Comparison of ENCODE assay signal across 1 cellular context in the genomic region with DNA sequence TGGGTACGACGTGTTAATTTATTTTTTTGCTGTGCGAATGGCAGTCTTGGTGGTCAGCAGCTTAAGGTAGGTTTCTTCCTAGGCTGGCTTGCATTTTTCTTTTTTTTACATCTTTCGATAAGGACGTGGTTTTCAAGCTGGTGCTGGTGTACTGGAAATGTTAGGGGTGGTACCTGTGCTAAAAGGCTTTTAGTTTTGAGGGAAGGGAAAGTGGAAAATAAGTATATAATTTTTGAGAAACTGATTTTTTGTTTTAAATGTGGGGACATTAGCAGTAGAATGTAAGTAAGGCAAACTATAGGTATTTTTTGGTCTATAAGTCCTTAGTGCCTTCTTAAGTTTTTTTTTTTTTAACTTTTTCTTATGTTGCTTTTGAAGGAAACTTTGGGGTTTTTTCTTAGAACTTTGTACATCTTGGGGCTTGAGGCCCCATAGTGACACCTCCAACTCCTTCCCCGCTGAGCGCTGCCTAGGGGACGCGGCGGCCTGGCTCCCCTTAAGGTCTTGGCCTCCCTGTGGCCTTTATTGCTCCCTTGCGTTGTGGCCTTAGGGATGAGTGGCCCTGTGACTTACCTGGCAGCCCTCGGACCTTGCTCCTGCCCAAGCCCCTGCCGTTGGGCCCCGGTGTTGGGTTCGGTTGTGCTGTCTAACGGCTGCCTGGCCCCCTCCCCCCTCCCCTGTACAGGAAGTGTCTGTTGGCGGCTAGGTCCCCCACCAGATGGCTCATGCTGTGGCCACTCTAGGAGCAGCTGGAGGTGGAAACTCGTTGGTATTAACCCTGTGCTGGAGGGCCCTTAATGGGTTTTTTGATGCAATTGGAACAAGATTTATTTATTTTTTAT.
A peak's percentile ranks its signal among the peaks of the same experiment; 100 is the strongest.
TF ChIP-seq lines count a peak whose summit lies in the region.

No MANE protein-coding gene starts in this region.

TF ChIP-seq in A549, 52 proteins besides CTCF, POLR2A, EP300 and RAD21 (continued from another document):
- TF ChIP-seq, protein P1, sequence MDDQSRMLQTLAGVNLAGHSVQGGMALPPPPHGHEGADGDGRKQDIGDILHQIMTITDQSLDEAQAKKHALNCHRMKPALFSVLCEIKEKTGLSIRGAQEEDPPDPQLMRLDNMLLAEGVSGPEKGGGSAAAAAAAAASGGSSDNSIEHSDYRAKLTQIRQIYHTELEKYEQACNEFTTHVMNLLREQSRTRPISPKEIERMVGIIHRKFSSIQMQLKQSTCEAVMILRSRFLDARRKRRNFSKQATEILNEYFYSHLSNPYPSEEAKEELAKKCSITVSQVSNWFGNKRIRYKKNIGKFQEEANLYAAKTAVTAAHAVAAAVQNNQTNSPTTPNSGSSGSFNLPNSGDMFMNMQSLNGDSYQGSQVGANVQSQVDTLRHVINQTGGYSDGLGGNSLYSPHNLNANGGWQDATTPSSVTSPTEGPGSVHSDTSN (IDR thresholded peaks at IDR 0.05), result peak; percentile 81
- TF ChIP-seq ZNF302 (CRISPR knock-in tag; IDR thresholded peaks at IDR 0.05), result no peak
- TF ChIP-seq RCOR1 (IDR thresholded peaks at IDR 0.05; ENCODE audit: low read depth, low read length), result no peak
- TF ChIP-seq EHMT2 (IDR thresholded peaks at IDR 0.05; ENCODE audit: low read depth), result no peak
- peak; percentile 84; the same call in 1 of the 2 replicates for TF ChIP-seq HOXA7 (CRISPR knock-in tag; IDR thresholded peaks at IDR 0.05)
- TF ChIP-seq HEYL (CRISPR knock-in tag; IDR thresholded peaks at IDR 0.05), result no peak
- TF ChIP-seq, protein P2, sequence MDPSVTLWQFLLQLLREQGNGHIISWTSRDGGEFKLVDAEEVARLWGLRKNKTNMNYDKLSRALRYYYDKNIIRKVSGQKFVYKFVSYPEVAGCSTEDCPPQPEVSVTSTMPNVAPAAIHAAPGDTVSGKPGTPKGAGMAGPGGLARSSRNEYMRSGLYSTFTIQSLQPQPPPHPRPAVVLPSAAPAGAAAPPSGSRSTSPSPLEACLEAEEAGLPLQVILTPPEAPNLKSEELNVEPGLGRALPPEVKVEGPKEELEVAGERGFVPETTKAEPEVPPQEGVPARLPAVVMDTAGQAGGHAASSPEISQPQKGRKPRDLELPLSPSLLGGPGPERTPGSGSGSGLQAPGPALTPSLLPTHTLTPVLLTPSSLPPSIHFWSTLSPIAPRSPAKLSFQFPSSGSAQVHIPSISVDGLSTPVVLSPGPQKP (IDR thresholded peaks at IDR 0.05; ENCODE audit: low read depth, low read length), result no peak
- TF ChIP-seq BHLHE40 (IDR thresholded peaks at IDR 0.05; ENCODE audit: low read depth, low read length), result 0 out of 2 replicates have a peak, but pooled peaks have one; percentile 19
- TF ChIP-seq SREBF2 (IDR thresholded peaks at IDR 0.05), result no peak
- TF ChIP-seq, protein P3, sequence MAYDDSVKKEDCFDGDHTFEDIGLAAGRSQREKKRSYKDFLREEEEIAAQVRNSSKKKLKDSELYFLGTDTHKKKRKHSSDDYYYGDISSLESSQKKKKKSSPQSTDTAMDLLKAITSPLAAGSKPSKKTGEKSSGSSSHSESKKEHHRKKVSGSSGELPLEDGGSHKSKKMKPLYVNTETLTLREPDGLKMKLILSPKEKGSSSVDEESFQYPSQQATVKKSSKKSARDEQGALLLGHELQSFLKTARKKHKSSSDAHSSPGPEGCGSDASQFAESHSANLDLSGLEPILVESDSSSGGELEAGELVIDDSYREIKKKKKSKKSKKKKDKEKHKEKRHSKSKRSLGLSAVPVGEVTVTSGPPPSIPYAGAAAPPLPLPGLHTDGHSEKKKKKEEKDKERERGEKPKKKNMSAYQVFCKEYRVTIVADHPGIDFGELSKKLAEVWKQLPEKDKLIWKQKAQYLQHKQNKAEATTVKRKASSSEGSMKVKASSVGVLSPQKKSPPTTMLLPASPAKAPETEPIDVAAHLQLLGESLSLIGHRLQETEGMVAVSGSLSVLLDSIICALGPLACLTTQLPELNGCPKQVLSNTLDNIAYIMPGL (CRISPR knock-in tag; IDR thresholded peaks at IDR 0.05; ENCODE audit: borderline replicate concordance), result peak; percentile 85; the same call in 1 of the 2 replicates
- TF ChIP-seq NR3C1 (IDR thresholded peaks at IDR 0.05), result no peak
- TF ChIP-seq SMC3 (IDR thresholded peaks at IDR 0.05), result no peak; the same call in 2 of the 3 replicates
- TF ChIP-seq HOXB13 (CRISPR knock-in tag; IDR thresholded peaks at IDR 0.05; ENCODE audit: low read depth), result peak; percentile 78; the same call in 1 of the 2 replicates
- peak; percentile 53; the same call in 1 of the 2 replicates for TF ChIP-seq KDM5A (IDR thresholded peaks at IDR 0.05)
- no peak for TF ChIP-seq NFE2L2 (conservative IDR thresholded peaks at IDR 0.05; ENCODE audit: low read length)
- no peak for TF ChIP-seq EHF (CRISPR knock-in tag; IDR thresholded peaks at IDR 0.05)
- TF ChIP-seq, protein P4, sequence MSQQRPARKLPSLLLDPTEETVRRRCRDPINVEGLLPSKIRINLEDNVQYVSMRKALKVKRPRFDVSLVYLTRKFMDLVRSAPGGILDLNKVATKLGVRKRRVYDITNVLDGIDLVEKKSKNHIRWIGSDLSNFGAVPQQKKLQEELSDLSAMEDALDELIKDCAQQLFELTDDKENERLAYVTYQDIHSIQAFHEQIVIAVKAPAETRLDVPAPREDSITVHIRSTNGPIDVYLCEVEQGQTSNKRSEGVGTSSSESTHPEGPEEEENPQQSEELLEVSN (IDR thresholded peaks at IDR 0.05; ENCODE audit: borderline replicate concordance, low read depth), result no peak
- TF ChIP-seq KDM1A (IDR thresholded peaks at IDR 0.05; ENCODE audit: low read depth), result no peak
- no peak for TF ChIP-seq ZC3H11A (IDR thresholded peaks at IDR 0.05)
- TF ChIP-seq ESRRA (IDR thresholded peaks at IDR 0.05; ENCODE audit: borderline replicate concordance, low read length), result no peak; the same call in 1 of the 2 replicates
- no peak for TF ChIP-seq CBX2 (IDR thresholded peaks at IDR 0.05; ENCODE audit: borderline replicate concordance, low read depth)
- TF ChIP-seq CHD4 (IDR thresholded peaks at IDR 0.05; ENCODE audit: borderline replicate concordance), result no peak
- TF ChIP-seq TFCP2L1 (CRISPR knock-in tag; IDR thresholded peaks at IDR 0.05), result peak; percentile 94
- TF ChIP-seq, protein P5, sequence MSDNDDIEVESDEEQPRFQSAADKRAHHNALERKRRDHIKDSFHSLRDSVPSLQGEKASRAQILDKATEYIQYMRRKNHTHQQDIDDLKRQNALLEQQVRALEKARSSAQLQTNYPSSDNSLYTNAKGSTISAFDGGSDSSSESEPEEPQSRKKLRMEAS (IDR thresholded peaks at IDR 0.05), result peak; percentile 96
TF ChIP-seq in A549: peak in this region for 25.
